ENCODE assay signal across 1 cellular context in genomic region chr20:63846938-63847373, GRCh38.
A peak's percentile ranks its signal among the peaks of the same experiment; 100 is the strongest.
TF ChIP-seq lines count a peak whose summit lies in the region.

No MANE protein-coding gene starts in this region.

TF ChIP-seq in HepG2, 621 proteins besides CTCF, POLR2A, EP300 and RAD21 (continued from another document and continues in another):
- no peak for TF ChIP-seq MZF1 (CRISPR knock-in tag; IDR thresholded peaks at IDR 0.05; ENCODE audit: borderline replicate concordance)
- no peak for TF ChIP-seq SAP130 (CRISPR knock-in tag; IDR thresholded peaks at IDR 0.05; ENCODE audit: low read depth)
- TF ChIP-seq THAP7 (CRISPR knock-in tag; IDR thresholded peaks at IDR 0.05) = 0 out of 2 replicates have a peak, but pooled peaks have one; percentile 11
- TF ChIP-seq ZNF781 (CRISPR knock-in tag; IDR thresholded peaks at IDR 0.05; ENCODE audit: borderline replicate concordance, not compliant biosample characterization) = no peak
- peak; percentile 68; the same call in 1 of the 2 replicates for TF ChIP-seq LCORL (IDR thresholded peaks at IDR 0.05)
- no peak for TF ChIP-seq LCORL (CRISPR knock-in tag; IDR thresholded peaks at IDR 0.05)
- no peak for TF ChIP-seq HDAC6 (IDR thresholded peaks at IDR 0.05; ENCODE audit: low read depth, low read length)
- peak; percentile 51; the same call in 1 of the 2 replicates for TF ChIP-seq SKIL (CRISPR knock-in tag; IDR thresholded peaks at IDR 0.05; ENCODE audit: borderline replicate concordance)
- 0 out of 2 replicates have a peak, but pooled peaks have one; percentile 6 for TF ChIP-seq LBX2 (CRISPR knock-in tag; IDR thresholded peaks at IDR 0.05; ENCODE audit: borderline replicate concordance)
- peak; percentile 95; the same call in 1 of the 2 replicates for TF ChIP-seq ARNT (IDR thresholded peaks at IDR 0.05)
- TF ChIP-seq FOXK2 (IDR thresholded peaks at IDR 0.05) = peak; percentile 57; the same call in 1 of the 2 replicates
- TF ChIP-seq ZNF383 (CRISPR knock-in tag; IDR thresholded peaks at IDR 0.05; ENCODE audit: borderline replicate concordance) = 0 out of 2 replicates have a peak, but pooled peaks have one; percentile 30
- TF ChIP-seq GATAD1 (CRISPR knock-in tag; IDR thresholded peaks at IDR 0.05) = no peak
- no peak for TF ChIP-seq NR2F2 (IDR thresholded peaks at IDR 0.05; ENCODE audit: borderline replicate concordance, low read depth)
- TF ChIP-seq POGZ (CRISPR knock-in tag; IDR thresholded peaks at IDR 0.05) = no peak
- 0 out of 2 replicates have a peak, but pooled peaks have one; percentile 40 for TF ChIP-seq ZNF609 (CRISPR knock-in tag; IDR thresholded peaks at IDR 0.05; ENCODE audit: borderline replicate concordance)
- no peak for TF ChIP-seq ZNF598 (CRISPR knock-in tag; IDR thresholded peaks at IDR 0.05; ENCODE audit: borderline replicate concordance)
- TF ChIP-seq MED1 (CRISPR knock-in tag; IDR thresholded peaks at IDR 0.05) = no peak
- TF ChIP-seq ZMYM3 (CRISPR knock-in tag; IDR thresholded peaks at IDR 0.05) = peak; percentile 52; the same call in 1 of the 2 replicates
- 0 out of 4 replicates have a peak, but pooled peaks of 1 of the 2 experiments have one; percentile 20 for TF ChIP-seq KLF16 (CRISPR knock-in tag; IDR thresholded peaks at IDR 0.05)
- 0 out of 2 replicates have a peak, but pooled peaks have one; percentile 33 for TF ChIP-seq ZNF251 (CRISPR knock-in tag; IDR thresholded peaks at IDR 0.05)
- peak; percentile 100 for TF ChIP-seq IKZF1 (IDR thresholded peaks at IDR 0.05)
- TF ChIP-seq NONO (IDR thresholded peaks at IDR 0.05) = peak; percentile 95; the same call in 1 of the 2 replicates
- TF ChIP-seq NONO (CRISPR knock-in tag; conservative IDR thresholded peaks at IDR 0.05) = no peak
- no peak for TF ChIP-seq HES4 (CRISPR knock-in tag; IDR thresholded peaks at IDR 0.05; ENCODE audit: borderline replicate concordance)
- TF ChIP-seq ZFX (CRISPR knock-in tag; IDR thresholded peaks at IDR 0.05; ENCODE audit: low read depth) = peak; percentile 18; the same call in 1 of the 2 replicates
- TF ChIP-seq ZNF776 (CRISPR knock-in tag; IDR thresholded peaks at IDR 0.05) = no peak
- no peak for TF ChIP-seq ZNF749 (CRISPR knock-in tag; IDR thresholded peaks at IDR 0.05; ENCODE audit: borderline replicate concordance)
- TF ChIP-seq PHB2 (IDR thresholded peaks at IDR 0.05; ENCODE audit: partially characterized antibody) = peak; percentile 92
- TF ChIP-seq PLRG1 (conservative IDR thresholded peaks at IDR 0.05) = peak; percentile 98; the same call in 1 of the 2 replicates
- no peak for TF ChIP-seq REL (CRISPR knock-in tag; conservative IDR thresholded peaks at IDR 0.05)
- no peak for TF ChIP-seq TIGD3 (CRISPR knock-in tag; IDR thresholded peaks at IDR 0.05; ENCODE audit: borderline replicate concordance)
- TF ChIP-seq FOXA1 (IDR thresholded peaks at IDR 0.05) = peak; percentile 62
- no peak for TF ChIP-seq FOXA1 (CRISPR knock-in tag; IDR thresholded peaks at IDR 0.05)
- TF ChIP-seq SP1 (IDR thresholded peaks at IDR 0.05) = peak; percentile 65; the same call in 1 of the 2 replicates
- TF ChIP-seq SP1 (CRISPR knock-in tag; IDR thresholded peaks at IDR 0.05) = no peak
- TF ChIP-seq ZBTB40 (IDR thresholded peaks at IDR 0.05) = peak; percentile 61
- no peak for TF ChIP-seq ZBTB40 (CRISPR knock-in tag; IDR thresholded peaks at IDR 0.05)
- peak; percentile 58; the same call in 1 of the 2 replicates for TF ChIP-seq CREB1 (IDR thresholded peaks at IDR 0.05)
- TF ChIP-seq CREB1 (CRISPR knock-in tag; IDR thresholded peaks at IDR 0.05) = no peak
- TF ChIP-seq NFRKB (IDR thresholded peaks at IDR 0.05) = peak; percentile 65; the same call in 1 of the 2 replicates
- TF ChIP-seq ATM (IDR thresholded peaks at IDR 0.05; ENCODE audit: borderline replicate concordance) = peak; percentile 83; the same call in 1 of the 2 replicates
- TF ChIP-seq ZNF597 (CRISPR knock-in tag; IDR thresholded peaks at IDR 0.05) = no peak
- TF ChIP-seq TP53 (CRISPR knock-in tag; conservative IDR thresholded peaks at IDR 0.05) = no peak
- TF ChIP-seq ZNF83 (CRISPR knock-in tag; IDR thresholded peaks at IDR 0.05; ENCODE audit: borderline replicate concordance) = 0 out of 2 replicates have a peak, but pooled peaks have one; percentile 32
- TF ChIP-seq ZNF546 (CRISPR knock-in tag; conservative IDR thresholded peaks at IDR 0.05) = no peak
- peak; percentile 98; the same call in 1 of the 2 replicates for TF ChIP-seq NBN (conservative IDR thresholded peaks at IDR 0.05)
- TF ChIP-seq ZBTB8A (CRISPR knock-in tag; IDR thresholded peaks at IDR 0.05; ENCODE audit: borderline replicate concordance, low read depth) = peak; percentile 22; the same call in 1 of the 2 replicates
